Comparison of ENCODE assay signal across 9 cellular contexts in the genomic region with DNA sequence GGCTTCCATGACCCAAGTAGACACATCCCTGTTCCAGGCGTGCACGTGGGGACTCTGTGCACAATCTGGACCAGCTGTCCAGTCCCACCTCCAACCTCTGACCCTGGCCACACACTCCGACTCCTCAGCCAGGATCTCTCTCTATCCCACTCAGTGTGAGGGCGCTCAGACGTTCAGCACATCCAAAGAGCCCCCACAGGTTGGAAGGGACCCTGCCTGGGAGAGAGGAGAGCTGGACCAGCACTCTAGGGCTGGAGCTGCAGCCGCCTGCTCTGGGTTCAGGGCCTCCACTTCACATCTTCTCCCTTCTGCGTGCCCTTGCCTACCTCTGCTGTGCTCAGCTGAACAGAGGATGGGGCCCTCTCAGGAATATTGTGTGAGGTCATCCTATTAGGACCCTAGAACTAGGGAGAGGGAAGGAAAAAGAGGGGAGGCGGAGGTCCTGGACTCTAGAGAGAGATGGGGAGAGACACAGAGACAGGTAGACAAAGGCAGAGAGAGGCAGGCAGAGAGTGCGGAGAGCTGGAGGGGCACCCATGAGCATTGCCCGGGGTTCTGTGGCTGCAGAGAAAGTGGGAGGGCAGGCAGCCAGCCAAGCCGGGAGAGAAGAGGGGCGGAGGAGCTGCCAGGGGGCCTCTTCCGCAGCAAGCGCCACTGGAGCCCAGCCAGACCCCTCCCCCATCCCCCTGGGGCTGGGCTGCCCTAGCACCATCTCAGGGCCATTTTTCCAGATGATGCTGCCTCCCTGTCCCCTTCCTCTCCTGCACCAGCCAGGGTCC. TPM values are rescaled to one million over a fixed set of nuclear protein-coding genes. Genes with fewer than 3 reads are reported as not detected.
A peak's percentile ranks its signal among the peaks of the same experiment; 100 is the strongest.
DNase-seq lines count a peak whose midpoint lies in the region; ATAC-seq lines count a peak whose summit lies in the region.
"Had no signal": no experiment of that assay in that cellular context is flagged by ENCODE, and none has a peak within 500 bp of the region (broad histone marks: within the 10 kb centered on the region; RNA-seq: fewer than 3 reads in every experiment).

No MANE protein-coding gene starts in this region.

- H3K27me3 ChIP-seq in iPS-18a (ENCODE audit: control insufficient read depth, insufficient read depth, low read length): peaks cover 44% of the 10 kb centered on the region
- H3K27me3 ChIP-seq in subcutaneous abdominal adipose tissue (ENCODE audit: control insufficient read depth in 5 of 5, insufficient read depth in 4 of 5, low read length in 5 of 5): peaks cover 0 to 15% (median 2%) of the 10 kb centered on the region in 5 donors

- no peak for ATAC-seq in activated CD4-positive, alpha-beta T cell treated with anti-CD3 and anti-CD28 coated beads for 36 hours
- ATAC-seq in T-cell (replicated peaks in 1 of 4) (no peak), GM19455 (IDR thresholded peaks at IDR 0.05; ENCODE audit: unreplicated experiment) (no peak)

- no peaks in the 10 kb centered on the region for H3K36me3 ChIP-seq in iPS-18a (ENCODE audit: control insufficient read depth, low read depth, low read length)
- H3K36me3 ChIP-seq in subcutaneous abdominal adipose tissue (ENCODE audit: control insufficient read depth in 5 of 5, insufficient read depth in 5 of 5, low read length in 5 of 5): no peaks in the 10 kb centered on the region

- no peaks in the 10 kb centered on the region for H3K9me3 Mint-ChIP-seq in activated CD4-positive, alpha-beta T cell treated with anti-CD3 and anti-CD28 coated beads for 36 hours (ENCODE audit: low read depth)
- no peaks in the 10 kb centered on the region for H3K9me3 Mint-ChIP-seq in T-cell

- peaks cover 9% of the 10 kb centered on the region for H3K4me1 Mint-ChIP-seq in activated CD4-positive, alpha-beta T cell treated with anti-CD3 and anti-CD28 coated beads for 36 hours
- peaks cover 6 to 12% (median 7%) of the 10 kb centered on the region in 3 donors for H3K4me1 Mint-ChIP-seq in T-cell

- POLR2A ChIA-PET in activated CD4-positive, alpha-beta T cell treated with anti-CD3 and anti-CD28 coated beads for 36 hours (lab: Charles Lee): interaction anchor here (0.6 kb wide), 1 partner anchor 65 kb away, joined by 4 read pairs; no protein-coding TSS in a partner anchor
- POLR2A ChIA-PET in T-cell (lab: Charles Lee): no interaction called here

- H3K27ac ChIP-seq in iPS-18a (ENCODE audit: low read length) (no peak overlapping the region), subcutaneous abdominal adipose tissue (ENCODE audit: low read depth, low read length) (no peak overlapping the region)

- H3K4me1 ChIP-seq in iPS-18a (ENCODE audit: control insufficient read depth, low read depth, low read length) (peaks cover 6% of the 10 kb centered on the region), subcutaneous abdominal adipose tissue (ENCODE audit: control insufficient read depth in 5 of 5, insufficient read depth in 5 of 5, low read length in 5 of 5) (peaks cover 4 to 59% (median 41%) of the 10 kb centered on the region in 5 donors)

- H3K9ac ChIP-seq in iPS-18a (ENCODE audit: low read length) (no peak overlapping the region), subcutaneous abdominal adipose tissue (ENCODE audit: low read length in 5 of 5) (peak overlapping the region in 1 of 5 donors; percentile 13)

- no peaks in the 10 kb centered on the region for H3K36me3 Mint-ChIP-seq in activated CD4-positive, alpha-beta T cell treated with anti-CD3 and anti-CD28 coated beads for 36 hours (ENCODE audit: low read depth)
- H3K36me3 Mint-ChIP-seq in T-cell: no peaks in the 10 kb centered on the region

- peak overlapping the region; percentile 53 for H3K4me3 ChIP-seq in iPS-18a (ENCODE audit: low read length)
- peak overlapping the region; percentile 44 to 71 (median 58) for H3K4me3 ChIP-seq in subcutaneous abdominal adipose tissue (ENCODE audit: low read depth in 1 of 5, low read length in 5 of 5)

- H3K9me3 ChIP-seq in iPS-18a (ENCODE audit: control insufficient read depth, low read depth, low read length): no peaks in the 10 kb centered on the region
- H3K9me3 ChIP-seq in subcutaneous abdominal adipose tissue (ENCODE audit: control insufficient read depth in 5 of 5, low read length in 5 of 5): no peaks in the 10 kb centered on the region

- intact Hi-C loops in activated CD4-positive, alpha-beta T cell treated with anti-CD3 and anti-CD28 coated beads for 36 hours (cut with DNase I, micrococcal nuclease): loop anchor here in 1 of 2 experiments (10.0 kb wide), 1 partner anchor 1494 kb away; no protein-coding TSS in a partner anchor

- peak overlapping the region; percentile 21 for H3K4me3 Mint-ChIP-seq in activated CD4-positive, alpha-beta T cell treated with anti-CD3 and anti-CD28 coated beads for 36 hours
- H3K4me3 Mint-ChIP-seq in T-cell: peak overlapping the region; percentile 63 to 74 (median 72)

- DNase-seq in activated CD4-positive, alpha-beta T cell treated with anti-CD3 and anti-CD28 coated beads for 36 hours: no peak
- DNase-seq in activated CD4-positive, alpha-beta T cell treated with anti-CD3 and anti-CD28 coated beads, Interleukin-2, amount 50 U/mL, for 48 hours: no peak
- DNase-seq in T-cell (no peak), kidney glomerular epithelial cell (lab: John Stamatoyannopoulos, UW) (no peak)
- no peak for DNase-seq in activated effector memory CD4-positive, alpha-beta T cell treated with anti-CD3 and anti-CD28 coated beads, Interleukin-2, amount 50 U/mL, for 16 hours

- no peak overlapping the region for H3K27ac Mint-ChIP-seq in activated CD4-positive, alpha-beta T cell treated with anti-CD3 and anti-CD28 coated beads for 36 hours
- H3K27ac Mint-ChIP-seq in T-cell: no peak overlapping the region

- CTCF ChIA-PET in activated CD4-positive, alpha-beta T cell treated with anti-CD3 and anti-CD28 coated beads for 36 hours (lab: Charles Lee): interaction anchor here (0.7 to 1.8 kb wide), 2 partner anchors 17 to 141 kb away, joined by 4 to 7 read pairs; no protein-coding TSS in a partner anchor
- CTCF ChIA-PET in T-cell (lab: Charles Lee): no interaction called here

- peaks cover 34% of the 10 kb centered on the region for H3K27me3 Mint-ChIP-seq in activated CD4-positive, alpha-beta T cell treated with anti-CD3 and anti-CD28 coated beads for 36 hours
- peaks cover 29 to 61% of the 10 kb centered on the region in 2 donors for H3K27me3 Mint-ChIP-seq in T-cell

RNA-seq across cellular contexts. Expression of a gene that starts 8.2 kb away (rescaled TPM):
- under 1 TPM; 0.64 to 0.88 TPM for total RNA-seq in activated CD4-positive, alpha-beta T cell treated with anti-CD3 and anti-CD28 coated beads for 36 hours
- 1 to 10 TPM in 3 of 5 donors, under 1 TPM in 2; 0.28 to 2.1 (median 1.3) TPM for total RNA-seq in T-cell

RNA-seq across cellular contexts. Expression of a gene that starts 58.0 kb away (rescaled TPM):
- total RNA-seq in activated CD4-positive, alpha-beta T cell treated with anti-CD3 and anti-CD28 coated beads for 36 hours: 1 to 10 TPM; 1.6 to 1.7 TPM
- 1 to 10 TPM in 1 of 5 donors, under 1 TPM in 4; 0.18 to 1.0 (median 0.65) TPM for total RNA-seq in T-cell
- total RNA-seq: glomerular endothelial cell had no signal
